ENCODE assay signal across 7 cellular contexts in the genomic region with DNA sequence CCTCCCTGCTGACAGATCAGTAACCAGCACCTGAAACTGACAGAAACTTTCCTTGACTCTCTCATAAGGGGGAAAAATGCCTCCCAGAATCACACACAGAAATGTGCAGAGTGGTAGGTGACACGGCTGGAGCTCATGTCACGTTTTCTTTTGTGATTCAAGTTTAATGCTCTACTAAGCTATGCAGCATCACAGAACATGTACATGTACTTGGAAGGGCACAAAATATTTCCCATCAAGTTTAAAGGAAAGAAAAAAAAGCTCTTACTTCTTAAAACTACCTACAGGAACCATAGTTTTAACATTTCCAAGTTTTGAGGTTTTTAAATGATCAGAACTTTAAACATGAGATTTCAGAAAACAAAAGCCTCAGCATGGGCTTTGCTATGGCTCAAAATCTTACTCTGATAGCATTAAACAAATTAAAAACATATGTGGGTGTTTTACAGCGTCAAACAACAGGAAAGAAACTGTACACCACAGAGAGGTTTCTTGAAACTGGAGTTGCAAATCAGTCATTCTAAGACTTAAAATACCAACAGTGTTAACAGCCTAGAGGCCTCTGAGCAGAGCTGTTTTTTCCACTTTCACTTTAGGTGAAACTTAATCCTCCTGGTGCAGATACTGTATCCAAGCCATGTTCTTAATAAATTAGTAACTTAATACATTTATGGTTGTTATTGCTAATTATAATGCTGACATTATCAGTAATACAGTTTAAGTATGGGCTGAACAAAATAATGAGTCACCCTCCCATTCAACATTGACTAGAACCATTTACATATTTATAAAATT. TPM values are rescaled to one million over a fixed set of nuclear protein-coding genes. Genes with fewer than 3 reads are reported as not detected.
DNase-seq lines count a peak whose midpoint lies in the region; ATAC-seq and TF ChIP-seq lines count a peak whose summit lies in the region.

No MANE protein-coding gene starts in this region.

- no peak overlapping the region for H3K4ac ChIP-seq in neuronal stem cell (ENCODE audit: low read length)

- H4K8ac ChIP-seq in neuronal stem cell (ENCODE audit: low read depth, low read length), result no peak overlapping the region

- H3K23ac ChIP-seq in neuronal stem cell (ENCODE audit: low read depth, low read length, poor library complexity), result no peak overlapping the region

- peaks cover 9% of the 10 kb centered on the region for H3K27me3 Mint-ChIP-seq in GM23338 (ENCODE audit: insufficient read depth, low read depth, poor library complexity)

- H3K27me3 ChIP-seq in Karpas-422 (ENCODE audit: low read length) (no peaks in the 10 kb centered on the region), neuronal stem cell (ENCODE audit: control insufficient read depth in 3 of 3, insufficient read depth in 3 of 3, low read depth in 1 of 3, low read length in 3 of 3) (peaks cover 0 to 4% (median 0%) of the 10 kb centered on the region in 3 experiments), GM23338 (ENCODE audit: insufficient read depth) (no peaks in the 10 kb centered on the region)

- no peak overlapping the region for H2BK15ac ChIP-seq in neuronal stem cell (ENCODE audit: low read length)

- no peak overlapping the region for H2BK5ac ChIP-seq in neuronal stem cell (ENCODE audit: low read length)

- no peaks in the 10 kb centered on the region for H3K79me1 ChIP-seq in neuronal stem cell (ENCODE audit: low read depth, low read length)

- peaks cover 10% of the 10 kb centered on the region for H3K36me3 ChIP-seq in Karpas-422 (ENCODE audit: insufficient read depth, low read length)
- no peaks in the 10 kb centered on the region for H3K36me3 ChIP-seq in neuronal stem cell (replicated peaks in 1 of 2; ENCODE audit: control insufficient read depth in 2 of 2, insufficient read depth in 2 of 2, low read length in 2 of 2)
- H3K36me3 ChIP-seq in GM23338 (ENCODE audit: insufficient read depth), result no peaks in the 10 kb centered on the region

- H2BK120ac ChIP-seq in neuronal stem cell (ENCODE audit: low read depth, low read length), result no peak overlapping the region

- peak overlapping the region; percentile 42 for H3K4me3 ChIP-seq in Karpas-422 (ENCODE audit: low read length)
- peak overlapping the region; percentile 20 for H3K4me3 ChIP-seq in choroid plexus epithelial cell (ENCODE audit: low read depth, low read length)
- H3K4me3 ChIP-seq in neuronal stem cell (ENCODE audit: low read length in 2 of 2), result no peak overlapping the region
- no peak overlapping the region for H3K4me3 ChIP-seq in GM23338

- peaks cover 10% of the 10 kb centered on the region; the same call in 1 of the 2 replicates for H3F3A ChIP-seq in GM23338 (replicated peaks; ENCODE audit: low read depth)

- H3K79me2 ChIP-seq in Karpas-422 (ENCODE audit: low read length) (peaks cover 69% of the 10 kb centered on the region), GM23338 (replicated peaks; ENCODE audit: insufficient read depth) (no peaks in the 10 kb centered on the region)

- H3K14ac ChIP-seq in neuronal stem cell (ENCODE audit: low read length), result no peak overlapping the region

- H3K4me1 ChIP-seq in Karpas-422 (ENCODE audit: low read length), result peaks cover 91% of the 10 kb centered on the region
- H3K4me1 ChIP-seq in neuronal stem cell (ENCODE audit: control insufficient read depth in 2 of 2, insufficient read depth in 1 of 2, low read depth in 1 of 2, low read length in 2 of 2), result peaks cover 11% of the 10 kb centered on the region in 2 donors
- H3K4me1 ChIP-seq in GM23338 (ENCODE audit: insufficient read depth), result peaks cover 36% of the 10 kb centered on the region

- H3K9me2 ChIP-seq in Karpas-422 (replicated peaks; ENCODE audit: insufficient read depth, low read length) (no peaks in the 10 kb centered on the region), GM23338 (ENCODE audit: insufficient read depth) (0 out of 2 replicates have a peak, but pooled peaks cover 2% of the 10 kb centered on the region)

- H3K27ac ChIP-seq in Karpas-422 (ENCODE audit: low read length) (peak overlapping the region; percentile 87), neuronal stem cell (replicated peaks; ENCODE audit: low read length) (no peak overlapping the region), GM23338 (ENCODE audit: low read depth) (no peak overlapping the region)

- H4K20me1 ChIP-seq in Karpas-422 (ENCODE audit: insufficient read depth, low read depth, low read length) (peaks cover 20% of the 10 kb centered on the region; the same call in 1 of the 2 replicates), GM23338 (replicated peaks; ENCODE audit: insufficient read depth) (no peaks in the 10 kb centered on the region)

- no peak overlapping the region for H2BK12ac ChIP-seq in neuronal stem cell (ENCODE audit: low read length)

- H3K4me1 Mint-ChIP-seq in GM23338, result peaks cover 44% of the 10 kb centered on the region

- peak overlapping the region; percentile 58 for H3K9ac ChIP-seq in Karpas-422 (ENCODE audit: low read length)
- no peak overlapping the region for H3K9ac ChIP-seq in neuronal stem cell (ENCODE audit: low read depth, low read length, poor library complexity)

- H2AK5ac ChIP-seq in neuronal stem cell (ENCODE audit: low read depth, low read length), result no peak overlapping the region

- no peak overlapping the region; the same call in 1 of the 2 replicates for H3K27ac Mint-ChIP-seq in GM23338

- H2AFZ ChIP-seq in Karpas-422 (ENCODE audit: low read length), result no peak overlapping the region; the same call in 1 of the 2 replicates
- H2AFZ ChIP-seq in neuronal stem cell (ENCODE audit: low read length), result peak overlapping the region; percentile 66
- no peak overlapping the region for H2AFZ ChIP-seq in GM23338

- peak; percentile 85 for DNase-seq in Karpas-422
- DNase-seq in choroid plexus epithelial cell (ENCODE audit: low read depth), result peak; percentile 94
- DNase-seq in neuronal stem cell (ENCODE audit: low spot score), result no peak
- DNase-seq in GM23338 (ENCODE audit: low spot score), result no peak
- no peak for DNase-seq in NCI-H146 treated with DMSO at 0.1 percent for 48 hours (lab: John Stamatoyannopoulos, UW; ENCODE audit: unreplicated experiment)

- peak overlapping the region; percentile 71 for H3K18ac ChIP-seq in neuronal stem cell (ENCODE audit: low read length)

- H3K4me2 ChIP-seq in Karpas-422 (ENCODE audit: low read depth, low read length, poor library complexity, severe bottlenecking), result peak overlapping the region; percentile 71
- no peak overlapping the region for H3K4me2 ChIP-seq in neuronal stem cell (ENCODE audit: insufficient read depth, low read length, poor library complexity, severe bottlenecking)
- no peak overlapping the region for H3K4me2 ChIP-seq in GM23338

- no CpG with 5 or more reads among the region's 3 CpGs for WGBS in neuronal stem cell (ENCODE audit: extremely low coverage in 2 of 2, insufficient read length in 2 of 2, insufficient replicate concordance in 1 of 2), 2 donors

- no peaks in the 10 kb centered on the region for H3K9me3 Mint-ChIP-seq in GM23338

- TF ChIP-seq CTCF in choroid plexus epithelial cell (conservative IDR thresholded peaks at IDR 0.05; ENCODE audit: low read depth, low read length), result no peak
- no peak for TF ChIP-seq CTCF in GM23338 (conservative IDR thresholded peaks at IDR 0.05; ENCODE audit: low read depth in 2 of 2)

- H3K36me3 Mint-ChIP-seq in GM23338 (ENCODE audit: low read depth), result peaks cover 11% of the 10 kb centered on the region; the same call in 2 of the 3 replicates

- peak; percentile 81 for ATAC-seq in GM18498 (IDR thresholded peaks at IDR 0.05; ENCODE audit: unreplicated experiment)
- ATAC-seq in GM21737 (IDR thresholded peaks at IDR 0.05; ENCODE audit: unreplicated experiment), result peak; percentile 61
- no peak for ATAC-seq in GM23338

- no peak overlapping the region for H4K91ac ChIP-seq in neuronal stem cell (ENCODE audit: low read depth, low read length, poor library complexity)

- no peak overlapping the region for H3K4me3 Mint-ChIP-seq in GM23338

- H3K9me3 ChIP-seq in Karpas-422 (ENCODE audit: low read length), result no peaks in the 10 kb centered on the region
- H3K9me3 ChIP-seq in neuronal stem cell (replicated peaks in 1 of 2; ENCODE audit: control insufficient read depth in 2 of 2, insufficient read depth in 1 of 2, low read depth in 1 of 2, low read length in 2 of 2), result no peaks in the 10 kb centered on the region

TF ChIP-seq in GM23338, 12 proteins besides CTCF, POLR2A, EP300 and RAD21 (continues in another document):
- TF ChIP-seq ZNF114 (CRISPR knock-in tag; IDR thresholded peaks at IDR 0.05), result no peak
- TF ChIP-seq ZNF331 (CRISPR knock-in tag; IDR thresholded peaks at IDR 0.05; ENCODE audit: low read depth), result no peak
- no peak for TF ChIP-seq POLR2AphosphoS5 (IDR thresholded peaks at IDR 0.05; ENCODE audit: low read depth)
- no peak for TF ChIP-seq CREB1 (CRISPR knock-in tag; IDR thresholded peaks at IDR 0.05; ENCODE audit: low read depth)
- no peak for TF ChIP-seq EZH2phosphoT487 (IDR thresholded peaks at IDR 0.05; ENCODE audit: unreplicated experiment)
- TF ChIP-seq, protein P1, sequence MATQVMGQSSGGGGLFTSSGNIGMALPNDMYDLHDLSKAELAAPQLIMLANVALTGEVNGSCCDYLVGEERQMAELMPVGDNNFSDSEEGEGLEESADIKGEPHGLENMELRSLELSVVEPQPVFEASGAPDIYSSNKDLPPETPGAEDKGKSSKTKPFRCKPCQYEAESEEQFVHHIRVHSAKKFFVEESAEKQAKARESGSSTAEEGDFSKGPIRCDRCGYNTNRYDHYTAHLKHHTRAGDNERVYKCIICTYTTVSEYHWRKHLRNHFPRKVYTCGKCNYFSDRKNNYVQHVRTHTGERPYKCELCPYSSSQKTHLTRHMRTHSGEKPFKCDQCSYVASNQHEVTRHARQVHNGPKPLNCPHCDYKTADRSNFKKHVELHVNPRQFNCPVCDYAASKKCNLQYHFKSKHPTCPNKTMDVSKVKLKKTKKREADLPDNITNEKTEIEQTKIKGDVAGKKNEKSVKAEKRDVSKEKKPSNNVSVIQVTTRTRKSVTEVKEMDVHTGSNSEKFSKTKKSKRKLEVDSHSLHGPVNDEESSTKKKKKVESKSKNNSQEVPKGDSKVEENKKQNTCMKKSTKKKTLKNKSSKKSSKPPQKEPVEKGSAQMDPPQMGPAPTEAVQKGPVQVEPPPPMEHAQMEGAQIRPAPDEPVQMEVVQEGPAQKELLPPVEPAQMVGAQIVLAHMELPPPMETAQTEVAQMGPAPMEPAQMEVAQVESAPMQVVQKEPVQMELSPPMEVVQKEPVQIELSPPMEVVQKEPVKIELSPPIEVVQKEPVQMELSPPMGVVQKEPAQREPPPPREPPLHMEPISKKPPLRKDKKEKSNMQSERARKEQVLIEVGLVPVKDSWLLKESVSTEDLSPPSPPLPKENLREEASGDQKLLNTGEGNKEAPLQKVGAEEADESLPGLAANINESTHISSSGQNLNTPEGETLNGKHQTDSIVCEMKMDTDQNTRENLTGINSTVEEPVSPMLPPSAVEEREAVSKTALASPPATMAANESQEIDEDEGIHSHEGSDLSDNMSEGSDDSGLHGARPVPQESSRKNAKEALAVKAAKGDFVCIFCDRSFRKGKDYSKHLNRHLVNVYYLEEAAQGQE (IDR thresholded peaks at IDR 0.05; ENCODE audit: unreplicated experiment), result no peak
- TF ChIP-seq STAT1 (IDR thresholded peaks at IDR 0.05; ENCODE audit: unreplicated experiment), result no peak

RNA-seq across cellular contexts. Expression of a gene that starts 30.1 kb away (rescaled TPM):
- 58.3 and 67.8 TPM in 2 replicates for total RNA-seq in Karpas-422 (2014; rRNA removed; shearing (Covaris generic); ENCODE audit: low replicate concordance)
- 1.5 TPM for polyA plus RNA-seq in neuronal stem cell (2013, experiment 1 of 2)
- 1.4 TPM for polyA plus RNA-seq in neuronal stem cell (2013, experiment 2 of 2)
- total RNA-seq in GM23338 (2014; rRNA removed; shearing (Covaris generic)), result 20.7 and 22.9 TPM in 2 replicates
- polyA plus RNA-seq in GM23338 (2016; fragmentation: Nextera tagmentation; extraction: Ambion mirVana), result 14.6 and 18.4 TPM in 2 replicates

Comparison
In these comparisons a context has a peak if more than half of its experiments do, and no peak if none do; other contexts are left out.
1. DNase-seq: peak in Karpas-422 (single experiment) and choroid plexus epithelial cell (single experiment); none in neuronal stem cell (single experiment), GM23338 (single experiment) and NCI-H146 treated with DMSO at 0.1 percent for 48 hours (single experiment).
2. H3K4me3 ChIP-seq: peak in Karpas-422 (single experiment) and choroid plexus epithelial cell (single experiment); none in neuronal stem cell (0 of 2) and GM23338 (single experiment).